8 cellular contexts compared by ENCODE assay signal in the genomic region with DNA sequence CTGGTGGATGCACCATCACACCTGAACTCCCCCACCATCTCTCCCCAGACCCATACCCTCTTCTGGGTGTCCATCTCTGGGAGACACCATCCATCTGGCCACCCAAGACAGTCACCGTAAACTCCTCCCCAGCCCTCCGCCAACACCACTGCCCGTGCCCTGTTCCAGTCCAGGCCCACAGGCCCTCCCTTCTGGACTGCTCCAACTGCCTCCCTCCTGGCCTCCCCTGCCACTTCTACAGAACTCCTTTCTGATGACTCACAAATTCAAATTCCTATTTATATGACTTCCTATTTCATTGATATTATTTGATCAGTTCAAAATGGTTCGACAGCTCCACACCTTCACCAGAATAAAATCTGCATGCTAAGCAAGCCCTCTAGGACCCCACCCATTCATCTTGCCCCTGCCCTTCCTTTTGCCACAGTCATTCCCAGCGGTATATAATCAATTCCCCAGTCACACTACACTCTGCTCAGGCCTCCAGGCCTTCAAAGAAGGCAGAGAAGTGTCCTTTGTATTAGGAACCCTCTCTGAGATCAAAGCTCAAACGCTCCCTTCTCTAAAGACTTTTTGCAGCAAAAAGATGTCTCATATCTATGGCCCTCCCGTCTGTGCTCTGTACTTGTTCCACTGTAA. TPM values are rescaled to one million over a fixed set of nuclear protein-coding genes. Genes with fewer than 3 reads are reported as not detected.
DNase-seq lines count a peak whose midpoint lies in the region; ATAC-seq and TF ChIP-seq lines count a peak whose summit lies in the region.

No MANE protein-coding gene starts in this region.

- intact Hi-C loops in CD4-positive, alpha-beta memory T cell (cut with micrococcal nuclease) = loop anchor here (2.0 kb wide), 2 partner anchors 16 to 60 kb away; no protein-coding TSS in a partner anchor

- TF ChIP-seq CTCF in parathyroid adenoma (IDR thresholded peaks at IDR 0.05) = no peak

- ATAC-seq in GM21360 (IDR thresholded peaks at IDR 0.05; ENCODE audit: unreplicated experiment) = no peak

- H3K27ac ChIP-seq in CD4-positive, alpha-beta memory T cell (ENCODE audit: low read depth, low read length) = peak overlapping the region; percentile 55
- H3K27ac ChIP-seq in esophagus (ENCODE audit: low read depth in 2 of 2, low read length in 1 of 2) = peak overlapping the region; percentile 67 to 77
- peak overlapping the region; percentile 24 for H3K27ac ChIP-seq in parathyroid adenoma

- WGBS in esophagus, 2 donors = 60 to 62% methylated on average over 7 of the region's 7 CpGs

- H3K4me3 ChIP-seq in CD4-positive, alpha-beta memory T cell (ENCODE audit: low read length in 2 of 2) = no peak overlapping the region
- H3K4me3 ChIP-seq in esophagus (ENCODE audit: low read depth in 1 of 2, low read length in 2 of 2) (no peak overlapping the region), parathyroid adenoma (ENCODE audit: low read depth, low read length) (no peak overlapping the region)

- H3K27me3 Mint-ChIP-seq in CD4-positive, alpha-beta memory T cell = no peaks in the 10 kb centered on the region

- no peaks in the 10 kb centered on the region for H3K36me3 ChIP-seq in CD4-positive, alpha-beta memory T cell (ENCODE audit: insufficient read depth, low read length)
- H3K36me3 ChIP-seq in esophagus (ENCODE audit: control insufficient read depth in 2 of 2, insufficient read depth in 2 of 2, low read length in 1 of 2) (peaks cover 0 to 11% of the 10 kb centered on the region in 2 donors), parathyroid adenoma (ENCODE audit: control insufficient read depth, insufficient read depth, low read length) (no peaks in the 10 kb centered on the region)

- H2AFZ ChIP-seq in parathyroid adenoma = no peak overlapping the region

- no peaks in the 10 kb centered on the region for H3K9me3 ChIP-seq in CD4-positive, alpha-beta memory T cell (ENCODE audit: control insufficient read depth in 1 of 2, low read length in 2 of 2)
- H3K9me3 ChIP-seq in esophagus (ENCODE audit: control insufficient read depth in 2 of 2, insufficient read depth in 1 of 2, low read depth in 1 of 2, low read length in 1 of 2) (no peaks in the 10 kb centered on the region), parathyroid adenoma (ENCODE audit: control insufficient read depth, low read length) (no peaks in the 10 kb centered on the region)

- peaks cover 20 to 52% of the 10 kb centered on the region in 2 donors for H3K36me3 Mint-ChIP-seq in CD4-positive, alpha-beta memory T cell

- peaks cover 100% of the 10 kb centered on the region for H3K4me1 ChIP-seq in CD4-positive, alpha-beta memory T cell (ENCODE audit: insufficient read depth, low read length)
- H3K4me1 ChIP-seq in esophagus (ENCODE audit: control insufficient read depth in 2 of 2, insufficient read depth in 2 of 2, low read length in 1 of 2) (peaks cover 12 to 40% of the 10 kb centered on the region in 2 donors), parathyroid adenoma (peaks cover 34% of the 10 kb centered on the region)

- H3K79me2 ChIP-seq in parathyroid adenoma = peaks cover 39% of the 10 kb centered on the region

- H3K9ac ChIP-seq in parathyroid adenoma = no peak overlapping the region

- DNase-seq in CD4-positive, alpha-beta memory T cell = no peak
- peak; percentile 75 for DNase-seq in RPMI7951 (ENCODE audit: low read depth)
- no peak for DNase-seq in inferior parietal cortex (ENCODE audit: extremely low spot score)
- no peak for DNase-seq in GM19238 (ENCODE audit: insufficient read length, low spot score)
- DNase-seq in NCI-H748 (lab: John Stamatoyannopoulos, UW; ENCODE audit: unreplicated experiment) = no peak

- peak overlapping the region; percentile 46 to 89 (median 76) for H3K4me3 Mint-ChIP-seq in CD4-positive, alpha-beta memory T cell

- CTCF ChIA-PET in CD4-positive, alpha-beta memory T cell (lab: Charles Lee; ENCODE audit: partially characterized antibody) = interaction anchor here (0.9 to 1.5 kb wide), 8 partner anchors 13 to 110 kb away, joined by 3 to 7 read pairs (median 4); no protein-coding TSS in a partner anchor

- POLR2A ChIA-PET in CD4-positive, alpha-beta memory T cell (lab: Charles Lee; ENCODE audit: partially characterized antibody) = interaction anchor here (1.2 to 59.9 kb wide), 5 partner anchors 8 to 111 kb away, joined by 3 to 2535 read pairs (median 4); partner anchors contain the start of gene MYH9

- H3K4me2 ChIP-seq in parathyroid adenoma (ENCODE audit: low read length) = no peak overlapping the region

- H3K4me1 Mint-ChIP-seq in CD4-positive, alpha-beta memory T cell = peaks cover 76 to 99% (median 89%) of the 10 kb centered on the region in 4 donors

- H3K27me3 ChIP-seq in CD4-positive, alpha-beta memory T cell (ENCODE audit: insufficient read depth, low read length) = no peaks in the 10 kb centered on the region
- H3K27me3 ChIP-seq in esophagus (ENCODE audit: control insufficient read depth in 1 of 2, insufficient read depth in 2 of 2, low read length in 2 of 2) (no peaks in the 10 kb centered on the region), parathyroid adenoma (ENCODE audit: control insufficient read depth, insufficient read depth, low read length) (no peaks in the 10 kb centered on the region)

- H3K27ac Mint-ChIP-seq in CD4-positive, alpha-beta memory T cell = peak overlapping the region; percentile 91 to 97 (median 95)

- H3K9me3 Mint-ChIP-seq in CD4-positive, alpha-beta memory T cell = peaks cover 0 to 6% (median 0%) of the 10 kb centered on the region in 8 donors

RNA-seq across cellular contexts. Expression of gene MYH9, which starts 29.1 kb away (rescaled TPM):
- total RNA-seq in CD4-positive, alpha-beta memory T cell = 100 to 1,000 TPM; 717 to 734 TPM
- 100 to 1,000 TPM in 1 of 2 donors, 10 to 100 TPM in 1; 17.3 to 476 TPM for polyA plus RNA-seq in CD4-positive, alpha-beta memory T cell
- total RNA-seq in RPMI7951 (2014; rRNA removed; shearing (Covaris generic)) = 260 and 282 TPM in 2 replicates
- 100 to 1,000 TPM; 107 to 114 TPM for polyA plus RNA-seq in esophagus
